ENCODE assay signal across 1 cellular context in the genomic region with DNA sequence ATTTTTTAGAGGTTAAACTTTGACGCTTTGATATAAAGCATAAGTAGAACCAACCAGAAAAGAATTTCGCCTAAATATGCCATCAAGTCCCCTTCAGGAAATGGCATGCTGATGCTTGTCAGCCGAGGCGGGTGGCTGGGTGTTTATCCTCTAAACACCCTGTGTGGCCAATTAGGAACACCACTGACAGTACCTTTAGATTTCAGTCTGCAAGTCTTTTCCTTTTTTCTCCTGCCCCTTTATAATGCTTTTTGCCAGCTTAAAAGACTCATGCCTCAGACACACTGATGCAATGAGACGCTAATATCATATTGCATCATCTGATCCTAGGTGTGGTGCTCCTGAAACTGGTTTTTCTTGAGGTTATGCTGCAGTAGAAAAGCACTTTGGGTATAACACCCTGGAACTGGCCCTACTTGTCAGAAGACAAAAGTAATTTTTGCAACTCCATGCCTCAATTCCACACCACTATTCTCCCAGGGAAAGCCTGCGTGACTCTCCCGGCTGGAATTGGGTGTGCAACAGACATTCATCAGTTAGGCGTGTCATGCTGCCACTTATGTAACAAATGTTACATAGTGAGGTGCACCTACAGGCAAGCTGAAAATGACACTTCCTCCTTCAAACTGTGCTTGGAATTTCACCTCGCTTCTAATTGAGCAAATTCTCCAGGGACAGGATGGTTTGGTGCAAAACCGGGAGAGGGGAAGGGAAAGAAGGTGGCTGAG.
TF ChIP-seq lines count a peak whose summit lies in the region.

No MANE protein-coding gene starts in this region.

TF ChIP-seq in IMR-90, 13 proteins besides CTCF, POLR2A, EP300 and RAD21:
- TF ChIP-seq ELK1 (IDR thresholded peaks at IDR 0.05; ENCODE audit: borderline replicate concordance, low read depth, low read length): no peak
- no peak for TF ChIP-seq MAFK (IDR thresholded peaks at IDR 0.05; ENCODE audit: low read depth, low read length)
- peak; percentile 95 for TF ChIP-seq CEBPB (IDR thresholded peaks at IDR 0.05; ENCODE audit: low read depth, low read length)
- no peak for TF ChIP-seq CHD1 (IDR thresholded peaks at IDR 0.05; ENCODE audit: low read depth, low read length)
- no peak for TF ChIP-seq RCOR1 (IDR thresholded peaks at IDR 0.05; ENCODE audit: insufficient replicate concordance, low read length)
